Comparison of ENCODE assay signal across 19 cellular contexts in the genomic region with DNA sequence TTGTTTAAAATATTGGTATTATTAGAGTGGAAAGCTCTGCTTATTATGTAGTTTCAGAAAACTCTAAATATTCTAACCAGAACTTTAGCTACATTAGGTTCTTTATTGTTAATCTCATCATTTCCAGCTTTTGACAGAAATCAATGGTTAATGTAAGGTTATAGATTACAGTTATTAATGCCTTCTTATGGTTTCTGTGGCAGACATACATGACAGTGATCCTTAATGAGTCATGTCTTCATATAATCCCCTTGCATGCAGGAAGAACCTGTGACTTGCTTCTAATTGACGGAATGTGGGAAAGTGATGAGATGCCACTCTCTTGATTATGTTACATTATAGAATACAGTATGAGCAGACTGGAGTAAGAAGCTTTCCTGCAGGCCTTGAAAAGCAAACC. TPM values are rescaled to one million over a fixed set of nuclear protein-coding genes. Genes with fewer than 3 reads are reported as not detected.
DNase-seq lines count a peak whose midpoint lies in the region; ATAC-seq, FAIRE-seq and TF ChIP-seq lines count a peak whose summit lies in the region.
"Had no signal": no experiment of that assay in that cellular context is flagged by ENCODE, and none has a peak within 500 bp of the region (broad histone marks: within the 10 kb centered on the region; RNA-seq: fewer than 3 reads in every experiment).

No MANE protein-coding gene starts in this region.

- FAIRE-seq in D721Med (lab: Jason Lieb, UNC): peak; percentile 95
- FAIRE-seq: A204.1, GM12892 had no signal

- no peaks in the 10 kb centered on the region for H3K9me3 ChIP-seq in hepatocyte (ENCODE audit: low read depth)
- H3K9me3 ChIP-seq: BE2C had no signal

- no peak overlapping the region for H2AFZ ChIP-seq in hepatocyte

- no peak overlapping the region for H3K4me2 ChIP-seq in hepatocyte

- H3K4me3 ChIP-seq in epithelial cell of esophagus (ENCODE audit: low read length): no peak overlapping the region
- H3K4me3 ChIP-seq in retinal pigment epithelial cell (ENCODE audit: low read length): no peak overlapping the region
- H3K4me3 ChIP-seq in hepatocyte: no peak overlapping the region

- no peak overlapping the region for H3K27ac ChIP-seq in hepatocyte

- TF ChIP-seq CTCF in D721Med (IDR thresholded peaks at IDR 0.05; ENCODE audit: insufficient read depth, missing control alignments) (no peak), epithelial cell of esophagus (IDR thresholded peaks at IDR 0.05; ENCODE audit: insufficient read depth, low read depth, low read length, missing control alignments) (no peak), retinal pigment epithelial cell (conservative IDR thresholded peaks at IDR 0.05; ENCODE audit: low read depth, low read length) (no peak), hepatocyte (IDR thresholded peaks at IDR 0.05; ENCODE audit: poor library complexity) (no peak)

- no peaks in the 10 kb centered on the region for H3K4me1 ChIP-seq in hepatocyte (ENCODE audit: insufficient read depth)

- peaks cover 74% of the 10 kb centered on the region for H3K79me2 ChIP-seq in hepatocyte

- WGBS in hepatocyte (ENCODE audit: low lambda C conversion rate, missing lambda C conversion rate): 0% methylated on average over 1 of the region's 1 CpG

- ATAC-seq in GM18907 (IDR thresholded peaks at IDR 0.05; ENCODE audit: unreplicated experiment) (peak; percentile 53), GM21529 (IDR thresholded peaks at IDR 0.05; ENCODE audit: unreplicated experiment) (no peak)

- peaks cover 3% of the 10 kb centered on the region for H4K20me1 ChIP-seq in hepatocyte (ENCODE audit: insufficient read depth, poor library complexity, severe bottlenecking)

- H3K36me3 ChIP-seq in hepatocyte (replicated peaks; ENCODE audit: insufficient read depth, low read depth): no peaks in the 10 kb centered on the region
- H3K36me3 ChIP-seq: BE2C had no signal

- no peaks in the 10 kb centered on the region for H3K27me3 ChIP-seq in hepatocyte
- H3K27me3 ChIP-seq: BE2C had no signal

- DNase-seq in D721Med (ENCODE audit: insufficient read length, low spot score) (no peak), epithelial cell of esophagus (ENCODE audit: low read depth) (peak; percentile 7), retinal pigment epithelial cell (ENCODE audit: low read depth) (peak; percentile 40), hepatocyte (ENCODE audit: low spot score) (no peak)
- DNase-seq in activated T-cell treated with anti-CD3 and anti-CD28 coated beads, Interleukin-2, amount 50 U/mL, for 48 hours: no peak
- DNase-seq: ACHN; BE2C; C1 segment of cervical spinal cord; CD4-positive, CD25-positive, alpha-beta regulatory T cell; CD8-positive, alpha-beta memory T cell; COR-L47; DMS153; DMS79; GDM1; H9 had no signal

- no peaks in the 10 kb centered on the region for H3K9me2 ChIP-seq in hepatocyte (replicated peaks; ENCODE audit: insufficient read depth)

RNA-seq across cellular contexts. Expression of a gene that starts 23.5 kb away (rescaled TPM):
- 22.4 and 23.9 TPM in 2 replicates for total RNA-seq in hepatocyte
- 10.0 and 10.9 TPM in 2 replicates for polyA plus RNA-seq in hepatocyte

Comparison
In these comparisons a context has a peak if more than half of its experiments do, and no peak if none do; other contexts are left out.
1. DNase-seq: peak in epithelial cell of esophagus (single experiment) and retinal pigment epithelial cell (single experiment); none in D721Med (single experiment), hepatocyte (single experiment) and activated T-cell treated with anti-CD3 and anti-CD28 coated beads, Interleukin-2, amount 50 U/mL, for 48 hours (0 of 2).